9 cellular contexts compared by ENCODE assay signal in genomic region chr3:23324745-23325144, GRCh38.
DNase-seq lines count a peak whose midpoint lies in the region; ATAC-seq and TF ChIP-seq lines count a peak whose summit lies in the region.
"Had no signal": no experiment of that assay in that cellular context is flagged by ENCODE, and none has a peak within 500 bp of the region (broad histone marks: within the 10 kb centered on the region; RNA-seq: fewer than 3 reads in every experiment).

No MANE protein-coding gene starts in this region.

- peaks cover 0 to 32% (median 11%) of the 10 kb centered on the region in 4 donors for H3K4me1 ChIP-seq in tibial nerve

- WGBS in tibial nerve, 2 donors = 25 to 28% methylated on average over 1 of the region's 1 CpG

- CTCF ChIA-PET in activated CD8-positive, alpha-beta T cell treated with anti-CD3 and anti-CD28 coated beads for 36 hours (lab: Charles Lee) = interaction anchor here (0.9 kb wide), 1 partner anchor 48 kb away, joined by 3 read pairs; no protein-coding TSS in a partner anchor

- no peak for TF ChIP-seq EP300 in tibial nerve (IDR thresholded peaks at IDR 0.05)

- no peak overlapping the region for H3K4me3 Mint-ChIP-seq in activated CD8-positive, alpha-beta T cell treated with anti-CD3 and anti-CD28 coated beads for 36 hours
- peak overlapping the region; percentile 30 for H3K4me3 Mint-ChIP-seq in osteocyte (ENCODE audit: unreplicated experiment)

- H3K4me1 Mint-ChIP-seq in activated CD8-positive, alpha-beta T cell treated with anti-CD3 and anti-CD28 coated beads for 36 hours (ENCODE audit: low read depth) = peaks cover 27% of the 10 kb centered on the region
- peaks cover 18% of the 10 kb centered on the region for H3K4me1 Mint-ChIP-seq in osteocyte (ENCODE audit: unreplicated experiment)

- no peaks in the 10 kb centered on the region for H3K27me3 ChIP-seq in tibial nerve

- H3K27ac ChIP-seq in tibial nerve = no peak overlapping the region

- POLR2A ChIA-PET in activated CD8-positive, alpha-beta T cell treated with anti-CD3 and anti-CD28 coated beads for 36 hours (lab: Charles Lee) = interaction anchor here (0.8 to 0.9 kb wide), 2 partner anchors 32 to 164 kb away, joined by 3 read pairs; no protein-coding TSS in a partner anchor

- H3K36me3 ChIP-seq in tibial nerve = no peaks in the 10 kb centered on the region

- H3K27ac Mint-ChIP-seq in activated CD8-positive, alpha-beta T cell treated with anti-CD3 and anti-CD28 coated beads for 36 hours = no peak overlapping the region
- peak overlapping the region; percentile 47 for H3K27ac Mint-ChIP-seq in osteocyte (ENCODE audit: unreplicated experiment)

- peaks cover 3% of the 10 kb centered on the region for H3K36me3 Mint-ChIP-seq in activated CD8-positive, alpha-beta T cell treated with anti-CD3 and anti-CD28 coated beads for 36 hours (ENCODE audit: low read depth)
- H3K36me3 Mint-ChIP-seq in osteocyte (ENCODE audit: unreplicated experiment) = no peaks in the 10 kb centered on the region

- intact Hi-C loops in activated CD8-positive, alpha-beta T cell treated with anti-CD3 and anti-CD28 coated beads for 36 hours (cut with micrococcal nuclease) = no loop called here

- no peak for TF ChIP-seq CTCF in activated CD8-positive, alpha-beta T cell treated with anti-CD3 and anti-CD28 coated beads for 36 hours (IDR thresholded peaks at IDR 0.05)
- TF ChIP-seq CTCF in osteocyte (IDR thresholded peaks at IDR 0.05) (no peak), tibial nerve (IDR thresholded peaks at IDR 0.05) (no peak)

- ATAC-seq in GM18858 (IDR thresholded peaks at IDR 0.05; ENCODE audit: unreplicated experiment) = peak; percentile 54
- peak; percentile 65 for ATAC-seq in HG03378 (IDR thresholded peaks at IDR 0.05; ENCODE audit: unreplicated experiment)
- peak; percentile 45 for ATAC-seq in activated CD8-positive, alpha-beta T cell treated with anti-CD3 and anti-CD28 coated beads for 36 hours
- no peak for ATAC-seq in esophagus mucosa

- peaks cover 4% of the 10 kb centered on the region for H3K9me3 Mint-ChIP-seq in activated CD8-positive, alpha-beta T cell treated with anti-CD3 and anti-CD28 coated beads for 36 hours
- no peaks in the 10 kb centered on the region for H3K9me3 Mint-ChIP-seq in osteocyte (ENCODE audit: unreplicated experiment)

- no peaks in the 10 kb centered on the region for H3K9me3 ChIP-seq in tibial nerve

- DNase-seq in activated CD8-positive, alpha-beta T cell treated with anti-CD3 and anti-CD28 coated beads for 36 hours = no peak
- no peak for DNase-seq in osteocyte (ENCODE audit: extremely low spot score, unreplicated experiment)
- no peak for DNase-seq in activated CD8-positive, alpha-beta memory T cell treated with anti-CD3 and anti-CD28 coated beads, Interleukin-2, amount 50 U/mL, for 48 hours
- DNase-seq in tibial nerve (ENCODE audit: low spot score in 2 of 2) = no peak
- DNase-seq in NCI-H2196 treated with DMSO at 0.1 percent for 48 hours (lab: John Stamatoyannopoulos, UW; ENCODE audit: unreplicated experiment) = no peak
- DNase-seq: NCI-H1436 had no signal

- no peak for TF ChIP-seq POLR2A in tibial nerve (IDR thresholded peaks at IDR 0.05)

- no peak overlapping the region for H3K4me3 ChIP-seq in tibial nerve

- no peaks in the 10 kb centered on the region for H3K27me3 Mint-ChIP-seq in activated CD8-positive, alpha-beta T cell treated with anti-CD3 and anti-CD28 coated beads for 36 hours
- no peaks in the 10 kb centered on the region for H3K27me3 Mint-ChIP-seq in osteocyte (ENCODE audit: unreplicated experiment)
